ENCODE assay signal across 1 cellular context in the genomic region with DNA sequence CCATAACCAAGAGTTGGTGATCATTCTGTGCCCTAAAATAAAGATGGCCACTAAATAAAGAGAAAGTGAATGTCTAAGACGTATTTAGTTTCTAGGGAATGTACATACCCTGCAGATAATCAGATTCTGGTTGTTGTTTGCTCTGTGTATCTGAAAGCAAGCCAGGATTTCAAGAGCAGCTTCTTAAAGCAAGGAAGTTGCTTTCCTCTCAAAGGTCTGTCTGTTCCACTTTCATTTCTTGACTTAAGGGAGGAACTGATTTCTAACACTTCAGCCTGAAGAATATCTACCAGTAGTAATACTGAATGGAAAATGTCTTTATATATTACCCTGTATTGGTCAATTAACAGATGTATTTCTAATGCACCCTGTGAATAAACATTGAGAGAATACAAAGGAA.
TF ChIP-seq lines count a peak whose summit lies in the region.

No MANE protein-coding gene starts in this region.

TF ChIP-seq in HepG2, 621 proteins besides CTCF, POLR2A, EP300 and RAD21 (continued from another document):
- TF ChIP-seq, protein P1, sequence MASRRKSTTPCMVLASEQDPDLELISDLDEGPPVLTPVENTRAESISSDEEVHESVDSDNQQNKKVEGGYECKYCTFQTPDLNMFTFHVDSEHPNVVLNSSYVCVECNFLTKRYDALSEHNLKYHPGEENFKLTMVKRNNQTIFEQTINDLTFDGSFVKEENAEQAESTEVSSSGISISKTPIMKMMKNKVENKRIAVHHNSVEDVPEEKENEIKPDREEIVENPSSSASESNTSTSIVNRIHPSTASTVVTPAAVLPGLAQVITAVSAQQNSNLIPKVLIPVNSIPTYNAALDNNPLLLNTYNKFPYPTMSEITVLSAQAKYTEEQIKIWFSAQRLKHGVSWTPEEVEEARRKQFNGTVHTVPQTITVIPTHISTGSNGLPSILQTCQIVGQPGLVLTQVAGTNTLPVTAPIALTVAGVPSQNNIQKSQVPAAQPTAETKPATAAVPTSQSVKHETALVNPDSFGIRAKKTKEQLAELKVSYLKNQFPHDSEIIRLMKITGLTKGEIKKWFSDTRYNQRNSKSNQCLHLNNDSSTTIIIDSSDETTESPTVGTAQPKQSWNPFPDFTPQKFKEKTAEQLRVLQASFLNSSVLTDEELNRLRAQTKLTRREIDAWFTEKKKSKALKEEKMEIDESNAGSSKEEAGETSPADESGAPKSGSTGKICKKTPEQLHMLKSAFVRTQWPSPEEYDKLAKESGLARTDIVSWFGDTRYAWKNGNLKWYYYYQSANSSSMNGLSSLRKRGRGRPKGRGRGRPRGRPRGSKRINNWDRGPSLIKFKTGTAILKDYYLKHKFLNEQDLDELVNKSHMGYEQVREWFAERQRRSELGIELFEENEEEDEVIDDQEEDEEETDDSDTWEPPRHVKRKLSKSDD (CRISPR knock-in tag; IDR thresholded peaks at IDR 0.05; ENCODE audit: low read depth) = no peak
- no peak for TF ChIP-seq FOXK2 (IDR thresholded peaks at IDR 0.05)
- no peak for TF ChIP-seq ZNF781 (CRISPR knock-in tag; IDR thresholded peaks at IDR 0.05; ENCODE audit: borderline replicate concordance, not compliant biosample characterization)
- no peak for TF ChIP-seq PAXIP1 (CRISPR knock-in tag; conservative IDR thresholded peaks at IDR 0.05)
- no peak for TF ChIP-seq SKI (IDR thresholded peaks at IDR 0.05; ENCODE audit: partially characterized antibody)
- no peak for TF ChIP-seq ZNF598 (CRISPR knock-in tag; IDR thresholded peaks at IDR 0.05; ENCODE audit: borderline replicate concordance)
- TF ChIP-seq ZNF337 (CRISPR knock-in tag; IDR thresholded peaks at IDR 0.05; ENCODE audit: borderline replicate concordance, low read depth) = no peak
- TF ChIP-seq, protein P2, sequence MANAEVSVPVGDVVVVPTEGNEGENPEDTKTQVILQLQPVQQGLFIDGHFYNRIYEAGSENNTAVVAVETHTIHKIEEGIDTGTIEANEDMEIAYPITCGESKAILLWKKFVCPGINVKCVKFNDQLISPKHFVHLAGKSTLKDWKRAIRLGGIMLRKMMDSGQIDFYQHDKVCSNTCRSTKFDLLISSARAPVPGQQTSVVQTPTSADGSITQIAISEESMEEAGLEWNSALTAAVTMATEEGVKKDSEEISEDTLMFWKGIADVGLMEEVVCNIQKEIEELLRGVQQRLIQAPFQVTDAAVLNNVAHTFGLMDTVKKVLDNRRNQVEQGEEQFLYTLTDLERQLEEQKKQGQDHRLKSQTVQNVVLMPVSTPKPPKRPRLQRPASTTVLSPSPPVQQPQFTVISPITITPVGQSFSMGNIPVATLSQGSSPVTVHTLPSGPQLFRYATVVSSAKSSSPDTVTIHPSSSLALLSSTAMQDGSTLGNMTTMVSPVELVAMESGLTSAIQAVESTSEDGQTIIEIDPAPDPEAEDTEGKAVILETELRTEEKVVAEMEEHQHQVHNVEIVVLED (CRISPR knock-in tag; IDR thresholded peaks at IDR 0.05; ENCODE audit: borderline replicate concordance) = no peak
